Comparison of ENCODE assay signal across 1 cellular context in the genomic region with DNA sequence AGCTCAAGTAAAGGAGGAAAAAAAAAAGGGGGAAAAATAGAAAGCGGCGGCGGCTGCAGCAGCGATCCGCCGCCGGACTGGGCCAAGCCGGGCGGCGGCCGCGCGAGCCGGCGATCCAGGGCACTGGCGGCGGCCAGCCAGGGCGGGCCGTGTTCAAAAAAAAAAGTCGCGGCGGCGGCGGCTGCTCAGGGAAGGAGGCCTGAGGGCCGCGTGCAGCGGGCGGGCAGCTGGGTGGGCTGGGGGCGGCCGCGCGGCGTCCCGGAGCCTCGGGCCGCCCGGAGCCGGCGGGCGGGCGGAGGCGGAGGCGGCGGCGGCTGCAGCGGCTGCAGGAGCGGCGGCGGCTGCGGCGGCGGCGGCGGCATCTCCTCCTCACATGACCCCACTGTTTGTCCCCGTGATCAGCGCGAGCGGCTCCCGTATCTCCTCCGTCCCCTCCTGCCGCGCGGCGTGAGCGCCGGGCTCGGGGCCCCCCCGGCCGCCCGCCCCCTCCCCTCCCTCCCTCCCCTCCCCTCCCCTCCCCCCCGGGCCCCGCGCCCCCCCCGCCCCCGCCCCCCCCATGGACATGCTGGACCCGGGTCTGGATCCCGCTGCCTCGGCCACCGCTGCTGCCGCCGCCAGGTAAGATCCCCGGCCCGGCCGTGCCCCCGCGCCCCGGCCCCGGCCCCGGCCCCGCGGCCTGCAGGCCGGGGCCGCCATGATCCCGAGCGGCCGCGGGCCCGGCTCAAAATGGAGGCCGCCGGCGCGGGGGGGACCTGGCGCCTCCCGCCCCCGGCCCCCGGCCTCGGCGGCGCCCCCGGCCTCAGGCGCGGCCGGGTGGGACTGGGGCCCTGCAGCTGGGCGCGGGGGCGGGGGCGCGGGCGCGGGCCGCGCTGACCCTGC.
TF ChIP-seq lines count a peak whose summit lies in the region.

Gene USF2 (plus strand): TSS at position 417 of the 879 bp plus-strand sequence. CDS start 140 bp downstream, at position 557.

TF ChIP-seq in GM12878, 131 proteins besides CTCF, POLR2A, EP300 and RAD21 (continued from another document):
- TF ChIP-seq ZNF687 (IDR thresholded peaks at IDR 0.05) (no peak), CEBPZ (IDR thresholded peaks at IDR 0.05; ENCODE audit: low read depth, low read length) (no peak), MAX (IDR thresholded peaks at IDR 0.05; ENCODE audit: low read depth, low read length) (0 out of 2 replicates have a peak, but pooled peaks have one; percentile 38), ZNF217 (IDR thresholded peaks at IDR 0.05) (no peak), STAT3 (IDR thresholded peaks at IDR 0.05; ENCODE audit: low read depth, low read length) (no peak)
